Comparison of ENCODE assay signal across 1 cellular context in the genomic region with DNA sequence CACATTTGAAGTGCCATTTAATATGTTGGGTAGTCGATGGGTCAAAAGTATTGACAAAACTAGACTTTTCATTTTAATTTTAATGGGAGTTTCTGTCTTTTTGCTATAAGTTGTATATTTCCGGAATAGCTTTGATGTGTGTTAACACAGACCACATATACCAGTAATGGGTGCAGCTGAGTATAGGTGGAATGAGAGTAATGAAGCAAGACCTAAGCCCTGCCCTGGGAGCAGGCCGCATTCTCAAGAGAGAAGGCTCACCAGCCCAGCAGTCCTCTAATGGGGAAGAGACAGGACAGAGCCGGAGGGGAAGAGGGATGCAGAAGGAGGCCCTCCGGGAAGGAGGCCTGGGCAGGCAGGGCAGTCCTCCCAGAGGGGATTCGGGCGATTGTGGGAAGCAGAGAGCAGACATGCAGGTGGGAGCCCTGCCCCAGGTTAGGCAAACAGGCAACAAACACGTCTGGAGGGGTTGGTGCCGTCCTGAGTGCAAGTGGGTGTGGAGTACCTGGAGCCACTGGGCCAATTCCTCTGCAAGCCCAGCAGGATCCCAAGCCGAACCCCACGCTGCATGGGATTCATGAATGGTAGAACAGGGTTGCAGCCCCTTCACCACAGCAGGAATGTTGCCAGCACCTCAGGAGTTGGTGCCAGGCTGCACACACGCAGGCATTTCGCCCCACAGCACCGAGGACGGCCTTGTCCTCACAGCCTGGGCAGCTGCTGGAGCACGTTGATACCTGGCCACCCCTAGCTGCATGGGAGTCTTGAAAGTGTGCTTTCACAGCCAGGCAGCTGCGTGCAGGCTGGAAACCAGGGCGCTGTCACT.
TF ChIP-seq lines count a peak whose summit lies in the region.

No MANE protein-coding gene starts in this region.

TF ChIP-seq in H1, 55 proteins besides CTCF, POLR2A, EP300 and RAD21:
- TF ChIP-seq TEAD4 (IDR thresholded peaks at IDR 0.05; ENCODE audit: low read depth, low read length), result no peak
- no peak for TF ChIP-seq EGR1 (IDR thresholded peaks at IDR 0.05; ENCODE audit: borderline replicate concordance, low read depth, low read length)
- no peak for TF ChIP-seq CEBPB (IDR thresholded peaks at IDR 0.05; ENCODE audit: low read depth, low read length)
